Comparison of ENCODE assay signal across 28 cellular contexts in genomic region chr15:45498701-45499100, GRCh38.
"Had no signal": no experiment of that assay in that cellular context is flagged by ENCODE, and none has a peak within 500 bp of the region (broad histone marks: within the 10 kb centered on the region; RNA-seq: fewer than 3 reads in every experiment).

No MANE protein-coding gene starts in this region.

- H3K9me3 ChIP-seq: left lung, lower lobe of right lung, pancreas, psoas muscle, right atrium auricular region, right lobe of liver, stomach, testis, tibial artery, upper lobe of right lung had no signal

- H3K27me3 Mint-ChIP-seq: naive thymus-derived CD8-positive, alpha-beta T cell; stimulated activated naive B cell treated with anti-CD40 and anti-IgM and Interleukin-4, amounts not matched to agents 10 μg/mL and 1 μg/mL and 100 μg/mL, for 72 hours had no signal

- DNase-seq: hippocampal formation; kidney; left colon; left lung; lower lobe of right lung; mammary epithelial cell; naive thymus-derived CD8-positive, alpha-beta T cell; nucleus accumbens; pancreas; posterior cingulate gyrus; psoas muscle; right lobe of liver; stimulated activated CD4-positive, alpha-beta T cell treated with anti-CD3 and anti-CD28 coated beads, Interleukin-12 subunit alpha, Interleukin-12 subunit beta, amount 100 ng/mL, for 4 hours; stimulated activated CD4-positive, alpha-beta T cell treated with anti-CD3 and anti-CD28 coated beads, Interleukin-15, amount 100 ng/mL, for 24 hours; stimulated activated CD4-positive, alpha-beta T cell treated with anti-CD3 and anti-CD28 coated beads, Interleukin-2, amount 100 ng/mL, for 24 hours; stimulated activated CD4-positive, alpha-beta T cell treated with anti-CD3 and anti-CD28 coated beads, Interleukin-4, amount 100 ng/mL, for 1 hour; stimulated activated naive B cell treated with anti-CD40 and anti-IgM and Interleukin-4, amounts not matched to agents 10 μg/mL and 1 μg/mL and 100 μg/mL, for 72 hours; stimulated activated naive CD8-positive, alpha-beta T cell treated with anti-CD3 and anti-CD28 coated beads, Interleukin-15, Interleukin-2, amounts not matched to agents 100 U/mL and 50 U/mL, for 24 hours; stomach; testis; tibial artery; upper lobe of right lung had no signal

- H3K4me1 ChIP-seq: left lung, lower lobe of right lung, pancreas, psoas muscle, right atrium auricular region, right lobe of liver, stomach, testis, upper lobe of right lung had no signal

- H3K4me3 Mint-ChIP-seq: naive thymus-derived CD8-positive, alpha-beta T cell; nephron; neural crest cell; stimulated activated naive B cell treated with anti-CD40 and anti-IgM and Interleukin-4, amounts not matched to agents 10 μg/mL and 1 μg/mL and 100 μg/mL, for 72 hours had no signal

- H3K4me1 Mint-ChIP-seq: naive thymus-derived CD8-positive, alpha-beta T cell; nephron; neural crest cell; stimulated activated naive B cell treated with anti-CD40 and anti-IgM and Interleukin-4, amounts not matched to agents 10 μg/mL and 1 μg/mL and 100 μg/mL, for 72 hours had no signal

- FAIRE-seq: islet of Langerhans, kidney, pancreas, urothelium cell line had no signal

- H3K27ac Mint-ChIP-seq: naive thymus-derived CD8-positive, alpha-beta T cell; nephron; stimulated activated naive B cell treated with anti-CD40 and anti-IgM and Interleukin-4, amounts not matched to agents 10 μg/mL and 1 μg/mL and 100 μg/mL, for 72 hours had no signal

- H3K27ac ChIP-seq: left lung, lower lobe of right lung, pancreas, psoas muscle, right atrium auricular region, right lobe of liver, skin epidermis, stomach, testis, tibial artery, upper lobe of right lung had no signal

- H3K4me3 ChIP-seq: left lung, lower lobe of right lung, pancreas, psoas muscle, right atrium auricular region, right lobe of liver, skin epidermis, stomach, testis, tibial artery, upper lobe of right lung had no signal

- H3K27me3 ChIP-seq: left lung, pancreas, right atrium auricular region, right lobe of liver, stomach, testis, tibial artery, upper lobe of right lung had no signal

- H3K9me3 Mint-ChIP-seq: naive thymus-derived CD8-positive, alpha-beta T cell; nephron; neural crest cell; stimulated activated naive B cell treated with anti-CD40 and anti-IgM and Interleukin-4, amounts not matched to agents 10 μg/mL and 1 μg/mL and 100 μg/mL, for 72 hours had no signal

- H3K36me3 ChIP-seq: pancreas, right atrium auricular region, right lobe of liver, upper lobe of right lung had no signal
